In genomic region chr15:93005133-93005532, GRCh38 we compare ENCODE assay signal across 22 cellular contexts.
DNase-seq lines count a peak whose midpoint lies in the region; ATAC-seq and TF ChIP-seq lines count a peak whose summit lies in the region.
"Had no signal": no experiment of that assay in that cellular context is flagged by ENCODE, and none has a peak within 500 bp of the region (broad histone marks: within the 10 kb centered on the region; RNA-seq: fewer than 3 reads in every experiment).

No MANE protein-coding gene starts in this region.

- no peak for ATAC-seq in activated naive CD8-positive, alpha-beta T cell treated with anti-CD3 and anti-CD28 coated beads, Interleukin-2, amount 50 U/mL, for 24 hours
- ATAC-seq in naive B cell (ENCODE audit: low read depth in 2 of 2): no peak
- ATAC-seq: HCT116, left cardiac atrium had no signal

- no peaks in the 10 kb centered on the region for H3K9me3 ChIP-seq in breast epithelium
- H3K9me3 ChIP-seq: esophagus squamous epithelium, SK-N-SH had no signal

- H3K4me1 Mint-ChIP-seq in MCF 10A (ENCODE audit: insufficient read depth, unreplicated experiment): peaks cover 9% of the 10 kb centered on the region
- no peaks in the 10 kb centered on the region for H3K4me1 Mint-ChIP-seq in activated naive CD8-positive, alpha-beta T cell treated with anti-CD3 and anti-CD28 coated beads, Interleukin-2, amount 50 U/mL, for 24 hours
- H3K4me1 Mint-ChIP-seq in naive B cell: no peaks in the 10 kb centered on the region
- H3K4me1 Mint-ChIP-seq in type B pancreatic cell (ENCODE audit: unreplicated experiment): no peaks in the 10 kb centered on the region
- H3K4me1 Mint-ChIP-seq in HFFc6 (ENCODE audit: low read depth): no peaks in the 10 kb centered on the region

- no TSS peak for BruUV-seq in MCF 10A (replicated peaks; lab: Mats Ljungman, UMichigan)

- no peak overlapping the region for H3K27ac ChIP-seq in breast epithelium
- H3K27ac ChIP-seq: C4-2B, esophagus squamous epithelium had no signal

- TF ChIP-seq CTCF in MCF 10A (IDR thresholded peaks at IDR 0.05; ENCODE audit: unreplicated experiment) (no peak), breast epithelium (IDR thresholded peaks at IDR 0.05) (no peak), type B pancreatic cell (conservative IDR thresholded peaks at IDR 0.05) (no peak), HFFc6 (IDR thresholded peaks at IDR 0.05) (no peak)

- POLR2A ChIA-PET in MCF 10A (lab: Yijun Ruan, JAX): interaction anchor here (0.9 kb wide), 1 partner anchor 13 kb away, joined by 4 read pairs; no protein-coding TSS in a partner anchor

- no peaks in the 10 kb centered on the region for H3K4me1 ChIP-seq in breast epithelium
- H3K4me1 ChIP-seq: esophagus squamous epithelium had no signal

- intact Hi-C loops in MCF 10A (cut with micrococcal nuclease) (no loop called here), breast epithelium (cut with DNase I; ENCODE audit: low total_unique reads) (no loop called here)

- no peak for TF ChIP-seq POLR2A in breast epithelium (IDR thresholded peaks at IDR 0.05)

- DNase-seq in MCF 10A (ENCODE audit: unreplicated experiment) (no peak), breast epithelium (ENCODE audit: low spot score in 2 of 2) (no peak), naive B cell (no peak), type B pancreatic cell (ENCODE audit: extremely low spot score, unreplicated experiment) (no peak), HFFc6 (no peak), NCI-H1417 (lab: John Stamatoyannopoulos, UW) (no peak)
- no peak for DNase-seq in activated naive CD8-positive, alpha-beta T cell treated with anti-CD3 and anti-CD28 coated beads, Interleukin-2, amount 50 U/mL, for 24 hours
- no peak for DNase-seq in stimulated activated CD4-positive, alpha-beta T cell treated with anti-CD3 and anti-CD28 coated beads, Interleukin-4, amount 100 ng/mL, for 24 hours
- DNase-seq: activated CD4-positive, CD25-positive, alpha-beta regulatory T cell; activated gamma-delta T cell; effector CD8-positive, alpha-beta T cell; esophagus squamous epithelium; left cardiac atrium; NCI-H1105; NCI-H446 treated with DMSO at 0.1 percent for 48 hours; NK-92 treated with Interleukin-12 subunit alpha and Interleukin-12 subunit beta, amount 100 ng/mL, for 24 hours; RPMI8226; SK-N-SH; stimulated activated CD4-positive, alpha-beta T cell treated with anti-CD3 and anti-CD28 coated beads, Interleukin-12 subunit alpha, Interleukin-12 subunit beta, amount 100 ng/mL, for 4 hours; stimulated activated CD8-positive, alpha-beta memory T cell treated with anti-CD3 and anti-CD28 coated beads, Interleukin-4, amount 100 ng/mL, for 48 hours had no signal

- no peak overlapping the region for H3K4me3 ChIP-seq in breast epithelium
- H3K4me3 ChIP-seq: esophagus squamous epithelium had no signal

- CTCF ChIA-PET in MCF 10A (lab: Yijun Ruan, JAX): interaction anchor here (1.5 kb wide), 1 partner anchor 208 kb away, joined by 7 read pairs; no protein-coding TSS in a partner anchor

- peaks cover 6% of the 10 kb centered on the region for H3K36me3 ChIP-seq in breast epithelium

- H3K27me3 Mint-ChIP-seq in MCF 10A (ENCODE audit: insufficient read depth, unreplicated experiment) (no peaks in the 10 kb centered on the region), naive B cell (no peaks in the 10 kb centered on the region), type B pancreatic cell (no peaks in the 10 kb centered on the region), HFFc6 (ENCODE audit: insufficient read depth) (peaks cover 4% of the 10 kb centered on the region)
- no peaks in the 10 kb centered on the region for H3K27me3 Mint-ChIP-seq in activated naive CD8-positive, alpha-beta T cell treated with anti-CD3 and anti-CD28 coated beads, Interleukin-2, amount 50 U/mL, for 24 hours

- H3K4me3 Mint-ChIP-seq in MCF 10A (ENCODE audit: unreplicated experiment) (no peak overlapping the region), naive B cell (peak overlapping the region in 2 of 8 donors; percentile 18 to 29), type B pancreatic cell (no peak overlapping the region), HFFc6 (no peak overlapping the region)
- no peak overlapping the region for H3K4me3 Mint-ChIP-seq in activated naive CD8-positive, alpha-beta T cell treated with anti-CD3 and anti-CD28 coated beads, Interleukin-2, amount 50 U/mL, for 24 hours

- H3K36me3 Mint-ChIP-seq in MCF 10A (ENCODE audit: insufficient read depth, unreplicated experiment) (peaks cover 100% of the 10 kb centered on the region), naive B cell (peaks cover 42 to 52% of the 10 kb centered on the region in 2 donors), type B pancreatic cell (peaks cover 68% of the 10 kb centered on the region), HFFc6 (ENCODE audit: low read depth) (peaks cover 59% of the 10 kb centered on the region)
- H3K36me3 Mint-ChIP-seq in activated naive CD8-positive, alpha-beta T cell treated with anti-CD3 and anti-CD28 coated beads, Interleukin-2, amount 50 U/mL, for 24 hours (ENCODE audit: low read depth): peaks cover 60% of the 10 kb centered on the region

- H3K27me3 ChIP-seq in breast epithelium: no peaks in the 10 kb centered on the region
- H3K27me3 ChIP-seq: esophagus squamous epithelium had no signal

- H3K27ac Mint-ChIP-seq in MCF 10A (ENCODE audit: low read depth, unreplicated experiment): peak overlapping the region; percentile 25
- H3K27ac Mint-ChIP-seq in activated naive CD8-positive, alpha-beta T cell treated with anti-CD3 and anti-CD28 coated beads, Interleukin-2, amount 50 U/mL, for 24 hours: peak overlapping the region; percentile 28
- peak overlapping the region in 5 of 6 donors; percentile 29 to 86 (median 52) for H3K27ac Mint-ChIP-seq in naive B cell
- peak overlapping the region; percentile 9 for H3K27ac Mint-ChIP-seq in type B pancreatic cell
- H3K27ac Mint-ChIP-seq in HFFc6: no peak overlapping the region

- no peaks in the 10 kb centered on the region for H3K9me3 Mint-ChIP-seq in MCF 10A (ENCODE audit: unreplicated experiment)
- H3K9me3 Mint-ChIP-seq in activated naive CD8-positive, alpha-beta T cell treated with anti-CD3 and anti-CD28 coated beads, Interleukin-2, amount 50 U/mL, for 24 hours: no peaks in the 10 kb centered on the region
- H3K9me3 Mint-ChIP-seq in naive B cell: no peaks in the 10 kb centered on the region
- no peaks in the 10 kb centered on the region for H3K9me3 Mint-ChIP-seq in type B pancreatic cell
- no peaks in the 10 kb centered on the region for H3K9me3 Mint-ChIP-seq in HFFc6
